19 cellular contexts compared by ENCODE assay signal in the genomic region with DNA sequence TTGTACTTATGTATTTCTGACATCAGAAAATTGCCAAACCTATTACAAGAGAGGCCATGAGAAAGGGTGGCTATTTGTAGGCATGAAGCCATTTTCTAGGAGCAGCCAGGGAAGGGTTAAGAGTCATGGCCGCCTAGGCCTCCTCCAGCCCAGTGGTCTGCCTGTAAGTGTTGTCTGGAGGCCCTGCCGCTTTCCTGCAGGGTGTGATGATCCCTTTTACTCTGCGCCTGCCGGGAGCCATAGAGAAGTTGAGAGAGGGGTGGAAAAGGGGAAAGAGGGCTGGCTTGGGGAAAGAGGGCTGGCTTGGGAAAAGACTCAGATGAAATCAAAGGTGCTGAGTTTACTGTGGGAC. TPM values are rescaled to one million over a fixed set of nuclear protein-coding genes. Genes with fewer than 3 reads are reported as not detected.
DNase-seq lines count a peak whose midpoint lies in the region; ATAC-seq and TF ChIP-seq lines count a peak whose summit lies in the region.
"Had no signal": no experiment of that assay in that cellular context is flagged by ENCODE, and none has a peak within 500 bp of the region (broad histone marks: within the 10 kb centered on the region; RNA-seq: fewer than 3 reads in every experiment).

No MANE protein-coding gene starts in this region.

- DNase-seq in right cardiac atrium: no peak
- DNase-seq in Right ventricle myocardium superior: no peak
- peak; percentile 20 for DNase-seq in SK-N-DZ (ENCODE audit: low spot score)
- no peak for DNase-seq in lower lobe of right lung
- DNase-seq in stimulated activated CD4-positive, alpha-beta T cell treated with anti-CD3 and anti-CD28 coated beads, Interleukin-1b, Interleukin-23, amount 100 ng/mL, for 48 hours: no peak
- DNase-seq in activated CD4-positive, CD25-positive, alpha-beta regulatory T cell (lab: John Stamatoyannopoulos, UW): no peak
- no peak for DNase-seq in prostate gland (ENCODE audit: low spot score)
- DNase-seq: islet precursor cell; naive thymus-derived CD8-positive, alpha-beta T cell; NCI-H187 treated with DMSO at 0.1 percent for 48 hours; NK-92 treated with Interleukin-12 subunit alpha and Interleukin-12 subunit beta, amount 100 ng/mL, for 24 hours; stimulated activated CD4-positive, alpha-beta T cell treated with anti-CD3 and anti-CD28 coated beads, Interleukin-4, amount 100 ng/mL, for 4 hours; T-cell had no signal

- ATAC-seq in right cardiac atrium (peak; percentile 18 to 22), Right ventricle myocardium superior (ENCODE audit: poor library complexity) (no peak), lower lobe of right lung (peak in 1 of 2 donors; percentile 22), HG03095 (IDR thresholded peaks at IDR 0.05; ENCODE audit: unreplicated experiment) (no peak)

- intact Hi-C loops in right cardiac atrium (cut with DNase I) (no loop called here), Right ventricle myocardium superior (cut with DNase I) (no loop called here), lower lobe of right lung (cut with DNase I) (no loop called here), prostate gland (cut with DNase I) (no loop called here)

- H3K9me3 ChIP-seq in right cardiac atrium (ENCODE audit: control insufficient read depth, low read length) (no peaks in the 10 kb centered on the region), lower lobe of right lung (no peaks in the 10 kb centered on the region), prostate gland (no peaks in the 10 kb centered on the region)
- H3K9me3 ChIP-seq: body of pancreas, heart right ventricle, psoas muscle, uterus had no signal

- no peaks in the 10 kb centered on the region for H3K36me3 ChIP-seq in lower lobe of right lung
- no peaks in the 10 kb centered on the region for H3K36me3 ChIP-seq in prostate gland
- H3K36me3 ChIP-seq: heart right ventricle, uterus had no signal

- no peaks in the 10 kb centered on the region for H3K4me1 ChIP-seq in right cardiac atrium (ENCODE audit: control insufficient read depth, insufficient read depth, low read length)
- H3K4me1 ChIP-seq in lower lobe of right lung: peaks cover 14% of the 10 kb centered on the region
- peaks cover 5% of the 10 kb centered on the region for H3K4me1 ChIP-seq in prostate gland (replicated peaks)
- H3K4me1 ChIP-seq: uterus had no signal

- H3K27ac ChIP-seq in right cardiac atrium (ENCODE audit: low read length) (no peak overlapping the region), lower lobe of right lung (no peak overlapping the region), prostate gland (no peak overlapping the region)
- H3K27ac ChIP-seq: body of pancreas, heart right ventricle, psoas muscle had no signal

- TF ChIP-seq CTCF in lower lobe of right lung (IDR thresholded peaks at IDR 0.05) (no peak), prostate gland (IDR thresholded peaks at IDR 0.05) (no peak)

- 60% methylated on average over 4 of the region's 4 CpGs for WGBS in right cardiac atrium
- 70% methylated on average over 4 of the region's 4 CpGs for WGBS in prostate gland

- H3K27me3 ChIP-seq in right cardiac atrium (ENCODE audit: control insufficient read depth, insufficient read depth): no peaks in the 10 kb centered on the region
- no peaks in the 10 kb centered on the region for H3K27me3 ChIP-seq in lower lobe of right lung (ENCODE audit: low read depth)
- H3K27me3 ChIP-seq in prostate gland (replicated peaks; ENCODE audit: insufficient read depth): no peaks in the 10 kb centered on the region
- H3K27me3 ChIP-seq: body of pancreas, heart right ventricle, uterus had no signal

- H3K4me3 ChIP-seq in right cardiac atrium (ENCODE audit: low read length) (no peak overlapping the region), lower lobe of right lung (peak overlapping the region; percentile 39), prostate gland (no peak overlapping the region)
- H3K4me3 ChIP-seq: body of pancreas, GM12878 had no signal

- TF ChIP-seq POLR2A in prostate gland (IDR thresholded peaks at IDR 0.05): no peak

RNA-seq across cellular contexts. Expression of a gene that starts 29.1 kb away (rescaled TPM):
- total RNA-seq in right cardiac atrium (10 to 100 TPM in 1 of 4 donors, 1 to 10 TPM in 3; 8.0 to 10.3 (median 8.3) TPM), Right ventricle myocardium superior (6.9 TPM), lower lobe of right lung (8.2 TPM), prostate gland (10 to 100 TPM in 1 of 2 donors, 1 to 10 TPM in 1; 7.2 to 14.9 TPM)
- polyA plus RNA-seq in right cardiac atrium: 9.7 TPM
- polyA plus RNA-seq in SK-N-DZ (2014; cell fraction: cytosol; rRNA removed): 18.0 and 21.8 TPM in 2 replicates
- polyA plus RNA-seq in SK-N-DZ (2014; cell fraction: nucleus; rRNA removed): 25.7 and 42.9 TPM in 2 replicates

RNA-seq across cellular contexts. Expression of a gene that starts 29.2 kb away (rescaled TPM):
- total RNA-seq in right cardiac atrium (100 to 1,000 TPM; 115 to 148 (median 134) TPM), Right ventricle myocardium superior (209 TPM), lower lobe of right lung (47.7 TPM), prostate gland (100 to 1,000 TPM in 1 of 2 donors, 10 to 100 TPM in 1; 69.6 to 129 TPM)
- 242 TPM for polyA plus RNA-seq in right cardiac atrium
- 126 and 131 TPM in 2 replicates for polyA plus RNA-seq in SK-N-DZ (2014; cell fraction: cytosol; rRNA removed)
- polyA plus RNA-seq in SK-N-DZ (2014; cell fraction: nucleus; rRNA removed): 58.6 and 84.8 TPM in 2 replicates

Comparison
In these comparisons a context has a peak if more than half of its experiments do, and no peak if none do; other contexts are left out.
1. ATAC-seq: peak in right cardiac atrium (2 of 2); none in Right ventricle myocardium superior (single experiment) and HG03095 (single experiment).